1 cellular context compared by ENCODE assay signal in the genomic region with DNA sequence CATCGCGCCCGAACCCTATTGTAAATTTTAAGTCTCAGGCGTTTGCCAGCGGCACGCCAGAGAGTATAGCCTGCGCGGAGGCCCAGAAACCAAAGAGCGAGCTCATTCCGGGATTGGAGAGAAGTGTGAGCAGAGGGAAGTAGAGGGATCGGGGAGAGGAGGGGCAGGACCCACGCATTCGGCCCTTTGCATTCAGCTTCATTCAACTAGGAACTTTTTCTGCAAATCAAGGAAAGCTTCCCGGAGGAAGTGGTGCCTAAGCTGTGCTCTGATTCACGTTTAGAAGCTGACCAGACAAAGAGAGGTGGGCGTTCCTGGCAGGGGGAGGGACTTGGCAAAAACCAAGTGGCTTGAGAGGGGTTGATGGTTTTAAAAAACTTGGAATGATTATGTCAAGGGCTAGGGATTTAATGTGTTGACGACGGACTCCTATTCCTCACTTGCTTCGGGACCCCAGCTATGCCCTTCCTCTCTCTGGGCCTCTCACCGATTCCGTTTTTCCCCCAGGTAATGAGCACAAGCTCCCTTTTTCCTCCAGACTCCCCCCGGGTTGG.
A peak's percentile ranks its signal among the peaks of the same experiment; 100 is the strongest.
TF ChIP-seq lines count a peak whose summit lies in the region.

No MANE protein-coding gene starts in this region.

TF ChIP-seq in GM12878, 131 proteins besides CTCF, POLR2A, EP300 and RAD21 (continues in another document):
- no peak for TF ChIP-seq TCF3 (IDR thresholded peaks at IDR 0.05; ENCODE audit: borderline replicate concordance, insufficient read depth, low read depth, low read length)
- TF ChIP-seq, protein P1, sequence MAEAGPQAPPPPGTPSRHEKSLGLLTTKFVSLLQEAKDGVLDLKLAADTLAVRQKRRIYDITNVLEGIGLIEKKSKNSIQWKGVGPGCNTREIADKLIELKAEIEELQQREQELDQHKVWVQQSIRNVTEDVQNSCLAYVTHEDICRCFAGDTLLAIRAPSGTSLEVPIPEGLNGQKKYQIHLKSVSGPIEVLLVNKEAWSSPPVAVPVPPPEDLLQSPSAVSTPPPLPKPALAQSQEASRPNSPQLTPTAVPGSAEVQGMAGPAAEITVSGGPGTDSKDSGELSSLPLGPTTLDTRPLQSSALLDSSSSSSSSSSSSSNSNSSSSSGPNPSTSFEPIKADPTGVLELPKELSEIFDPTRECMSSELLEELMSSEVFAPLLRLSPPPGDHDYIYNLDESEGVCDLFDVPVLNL (IDR thresholded peaks at IDR 0.05; ENCODE audit: low read depth, low read length) = peak; percentile 17; the same call in 1 of the 2 replicates
- peak; percentile 93 for TF ChIP-seq SMAD5 (IDR thresholded peaks at IDR 0.05; ENCODE audit: low read depth)
- TF ChIP-seq IKZF2 (IDR thresholded peaks at IDR 0.05) = peak; percentile 94 to 98
- peak; percentile 96 to 97 for TF ChIP-seq BHLHE40 (IDR thresholded peaks at IDR 0.05; ENCODE audit: borderline replicate concordance in 1 of 2, low read depth in 2 of 2, low read length in 1 of 2)
- TF ChIP-seq ZNF622 (IDR thresholded peaks at IDR 0.05) = no peak
- no peak for TF ChIP-seq JUNB (IDR thresholded peaks at IDR 0.05)
- peak; percentile 57 for TF ChIP-seq MTA2 (IDR thresholded peaks at IDR 0.05; ENCODE audit: low read depth)
- TF ChIP-seq SIN3A (IDR thresholded peaks at IDR 0.05; ENCODE audit: low read depth, low read length) = peak; percentile 33; the same call in 1 of the 2 replicates
- TF ChIP-seq LARP7 (IDR thresholded peaks at IDR 0.05) = peak; percentile 41; the same call in 1 of the 2 replicates
- TF ChIP-seq, protein P2, sequence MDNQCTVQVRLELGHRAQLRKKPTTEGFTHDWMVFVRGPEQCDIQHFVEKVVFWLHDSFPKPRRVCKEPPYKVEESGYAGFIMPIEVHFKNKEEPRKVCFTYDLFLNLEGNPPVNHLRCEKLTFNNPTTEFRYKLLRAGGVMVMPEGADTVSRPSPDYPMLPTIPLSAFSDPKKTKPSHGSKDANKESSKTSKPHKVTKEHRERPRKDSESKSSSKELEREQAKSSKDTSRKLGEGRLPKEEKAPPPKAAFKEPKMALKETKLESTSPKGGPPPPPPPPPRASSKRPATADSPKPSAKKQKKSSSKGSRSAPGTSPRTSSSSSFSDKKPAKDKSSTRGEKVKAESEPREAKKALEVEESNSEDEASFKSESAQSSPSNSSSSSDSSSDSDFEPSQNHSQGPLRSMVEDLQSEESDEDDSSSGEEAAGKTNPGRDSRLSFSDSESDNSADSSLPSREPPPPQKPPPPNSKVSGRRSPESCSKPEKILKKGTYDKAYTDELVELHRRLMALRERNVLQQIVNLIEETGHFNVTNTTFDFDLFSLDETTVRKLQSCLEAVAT (IDR thresholded peaks at IDR 0.05) = peak; percentile 89
- TF ChIP-seq FOS (IDR thresholded peaks at IDR 0.05; ENCODE audit: borderline replicate concordance, extremely low read depth, insufficient read length) = no peak
- no peak for TF ChIP-seq BMI1 (IDR thresholded peaks at IDR 0.05; ENCODE audit: borderline replicate concordance)
- TF ChIP-seq CBX5 (IDR thresholded peaks at IDR 0.05; ENCODE audit: low read depth) = no peak
- TF ChIP-seq RAD51 (IDR thresholded peaks at IDR 0.05) = peak; percentile 30; the same call in 1 of the 2 replicates
- TF ChIP-seq SREBF1 (IDR thresholded peaks at IDR 0.05; ENCODE audit: low read length) = peak; percentile 99
- no peak for TF ChIP-seq EZH2 (IDR thresholded peaks at IDR 0.05; ENCODE audit: borderline replicate concordance, control insufficient read depth, low read depth, low read length)
- peak; percentile 93 for TF ChIP-seq IKZF1 (conservative IDR thresholded peaks at IDR 0.05)
- no peak for TF ChIP-seq TCF7 (IDR thresholded peaks at IDR 0.05; ENCODE audit: borderline replicate concordance)
- TF ChIP-seq, protein P3, sequence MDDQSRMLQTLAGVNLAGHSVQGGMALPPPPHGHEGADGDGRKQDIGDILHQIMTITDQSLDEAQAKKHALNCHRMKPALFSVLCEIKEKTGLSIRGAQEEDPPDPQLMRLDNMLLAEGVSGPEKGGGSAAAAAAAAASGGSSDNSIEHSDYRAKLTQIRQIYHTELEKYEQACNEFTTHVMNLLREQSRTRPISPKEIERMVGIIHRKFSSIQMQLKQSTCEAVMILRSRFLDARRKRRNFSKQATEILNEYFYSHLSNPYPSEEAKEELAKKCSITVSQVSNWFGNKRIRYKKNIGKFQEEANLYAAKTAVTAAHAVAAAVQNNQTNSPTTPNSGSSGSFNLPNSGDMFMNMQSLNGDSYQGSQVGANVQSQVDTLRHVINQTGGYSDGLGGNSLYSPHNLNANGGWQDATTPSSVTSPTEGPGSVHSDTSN (IDR thresholded peaks at IDR 0.05; ENCODE audit: insufficient replicate concordance, low read depth, low read length) = peak; percentile 8
- peak; percentile 99 for TF ChIP-seq FOXK2 (IDR thresholded peaks at IDR 0.05)
- TF ChIP-seq, protein P4, sequence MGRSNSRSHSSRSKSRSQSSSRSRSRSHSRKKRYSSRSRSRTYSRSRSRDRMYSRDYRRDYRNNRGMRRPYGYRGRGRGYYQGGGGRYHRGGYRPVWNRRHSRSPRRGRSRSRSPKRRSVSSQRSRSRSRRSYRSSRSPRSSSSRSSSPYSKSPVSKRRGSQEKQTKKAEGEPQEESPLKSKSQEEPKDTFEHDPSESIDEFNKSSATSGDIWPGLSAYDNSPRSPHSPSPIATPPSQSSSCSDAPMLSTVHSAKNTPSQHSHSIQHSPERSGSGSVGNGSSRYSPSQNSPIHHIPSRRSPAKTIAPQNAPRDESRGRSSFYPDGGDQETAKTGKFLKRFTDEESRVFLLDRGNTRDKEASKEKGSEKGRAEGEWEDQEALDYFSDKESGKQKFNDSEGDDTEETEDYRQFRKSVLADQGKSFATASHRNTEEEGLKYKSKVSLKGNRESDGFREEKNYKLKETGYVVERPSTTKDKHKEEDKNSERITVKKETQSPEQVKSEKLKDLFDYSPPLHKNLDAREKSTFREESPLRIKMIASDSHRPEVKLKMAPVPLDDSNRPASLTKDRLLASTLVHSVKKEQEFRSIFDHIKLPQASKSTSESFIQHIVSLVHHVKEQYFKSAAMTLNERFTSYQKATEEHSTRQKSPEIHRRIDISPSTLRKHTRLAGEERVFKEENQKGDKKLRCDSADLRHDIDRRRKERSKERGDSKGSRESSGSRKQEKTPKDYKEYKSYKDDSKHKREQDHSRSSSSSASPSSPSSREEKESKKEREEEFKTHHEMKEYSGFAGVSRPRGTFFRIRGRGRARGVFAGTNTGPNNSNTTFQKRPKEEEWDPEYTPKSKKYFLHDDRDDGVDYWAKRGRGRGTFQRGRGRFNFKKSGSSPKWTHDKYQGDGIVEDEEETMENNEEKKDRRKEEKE (IDR thresholded peaks at IDR 0.05) = peak; percentile 96
- no peak for TF ChIP-seq HDGF (IDR thresholded peaks at IDR 0.05)
- peak; percentile 98 for TF ChIP-seq CHD1 (IDR thresholded peaks at IDR 0.05; ENCODE audit: low read depth, low read length)
- TF ChIP-seq ATF7 (IDR thresholded peaks at IDR 0.05; ENCODE audit: low read depth) = peak; percentile 100
- TF ChIP-seq RUNX3 (IDR thresholded peaks at IDR 0.05; ENCODE audit: low read length) = peak; percentile 42; the same call in 1 of the 2 replicates
- TF ChIP-seq NR2F1 (conservative IDR thresholded peaks at IDR 0.05) = no peak; the same call in 1 of the 2 replicates
- TF ChIP-seq NRF1 (conservative IDR thresholded peaks at IDR 0.05; ENCODE audit: low read depth, low read length) = no peak
- TF ChIP-seq, protein P5, sequence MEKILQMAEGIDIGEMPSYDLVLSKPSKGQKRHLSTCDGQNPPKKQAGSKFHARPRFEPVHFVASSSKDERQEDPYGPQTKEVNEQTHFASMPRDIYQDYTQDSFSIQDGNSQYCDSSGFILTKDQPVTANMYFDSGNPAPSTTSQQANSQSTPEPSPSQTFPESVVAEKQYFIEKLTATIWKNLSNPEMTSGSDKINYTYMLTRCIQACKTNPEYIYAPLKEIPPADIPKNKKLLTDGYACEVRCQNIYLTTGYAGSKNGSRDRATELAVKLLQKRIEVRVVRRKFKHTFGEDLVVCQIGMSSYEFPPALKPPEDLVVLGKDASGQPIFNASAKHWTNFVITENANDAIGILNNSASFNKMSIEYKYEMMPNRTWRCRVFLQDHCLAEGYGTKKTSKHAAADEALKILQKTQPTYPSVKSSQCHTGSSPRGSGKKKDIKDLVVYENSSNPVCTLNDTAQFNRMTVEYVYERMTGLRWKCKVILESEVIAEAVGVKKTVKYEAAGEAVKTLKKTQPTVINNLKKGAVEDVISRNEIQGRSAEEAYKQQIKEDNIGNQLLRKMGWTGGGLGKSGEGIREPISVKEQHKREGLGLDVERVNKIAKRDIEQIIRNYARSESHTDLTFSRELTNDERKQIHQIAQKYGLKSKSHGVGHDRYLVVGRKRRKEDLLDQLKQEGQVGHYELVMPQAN (conservative IDR thresholded peaks at IDR 0.05) = peak; percentile 80
- no peak; the same call in 1 of the 2 replicates for TF ChIP-seq ESRRA (IDR thresholded peaks at IDR 0.05; ENCODE audit: low read length)
- TF ChIP-seq RCOR1 (conservative IDR thresholded peaks at IDR 0.05; ENCODE audit: low read depth, low read length) = no peak
- TF ChIP-seq POU2F2 (IDR thresholded peaks at IDR 0.05; ENCODE audit: borderline replicate concordance, low read depth, low read length) = peak; percentile 50; the same call in 1 of the 3 replicates
- TF ChIP-seq POLR2AphosphoS5 (IDR thresholded peaks at IDR 0.05; ENCODE audit: low read length) = peak; percentile 99
- TF ChIP-seq JUND (IDR thresholded peaks at IDR 0.05; ENCODE audit: low read depth, low read length) = peak; percentile 98
- TF ChIP-seq, protein P6, sequence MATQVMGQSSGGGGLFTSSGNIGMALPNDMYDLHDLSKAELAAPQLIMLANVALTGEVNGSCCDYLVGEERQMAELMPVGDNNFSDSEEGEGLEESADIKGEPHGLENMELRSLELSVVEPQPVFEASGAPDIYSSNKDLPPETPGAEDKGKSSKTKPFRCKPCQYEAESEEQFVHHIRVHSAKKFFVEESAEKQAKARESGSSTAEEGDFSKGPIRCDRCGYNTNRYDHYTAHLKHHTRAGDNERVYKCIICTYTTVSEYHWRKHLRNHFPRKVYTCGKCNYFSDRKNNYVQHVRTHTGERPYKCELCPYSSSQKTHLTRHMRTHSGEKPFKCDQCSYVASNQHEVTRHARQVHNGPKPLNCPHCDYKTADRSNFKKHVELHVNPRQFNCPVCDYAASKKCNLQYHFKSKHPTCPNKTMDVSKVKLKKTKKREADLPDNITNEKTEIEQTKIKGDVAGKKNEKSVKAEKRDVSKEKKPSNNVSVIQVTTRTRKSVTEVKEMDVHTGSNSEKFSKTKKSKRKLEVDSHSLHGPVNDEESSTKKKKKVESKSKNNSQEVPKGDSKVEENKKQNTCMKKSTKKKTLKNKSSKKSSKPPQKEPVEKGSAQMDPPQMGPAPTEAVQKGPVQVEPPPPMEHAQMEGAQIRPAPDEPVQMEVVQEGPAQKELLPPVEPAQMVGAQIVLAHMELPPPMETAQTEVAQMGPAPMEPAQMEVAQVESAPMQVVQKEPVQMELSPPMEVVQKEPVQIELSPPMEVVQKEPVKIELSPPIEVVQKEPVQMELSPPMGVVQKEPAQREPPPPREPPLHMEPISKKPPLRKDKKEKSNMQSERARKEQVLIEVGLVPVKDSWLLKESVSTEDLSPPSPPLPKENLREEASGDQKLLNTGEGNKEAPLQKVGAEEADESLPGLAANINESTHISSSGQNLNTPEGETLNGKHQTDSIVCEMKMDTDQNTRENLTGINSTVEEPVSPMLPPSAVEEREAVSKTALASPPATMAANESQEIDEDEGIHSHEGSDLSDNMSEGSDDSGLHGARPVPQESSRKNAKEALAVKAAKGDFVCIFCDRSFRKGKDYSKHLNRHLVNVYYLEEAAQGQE (IDR thresholded peaks at IDR 0.05; ENCODE audit: low read depth, low read length) = no peak
- TF ChIP-seq, protein P7, sequence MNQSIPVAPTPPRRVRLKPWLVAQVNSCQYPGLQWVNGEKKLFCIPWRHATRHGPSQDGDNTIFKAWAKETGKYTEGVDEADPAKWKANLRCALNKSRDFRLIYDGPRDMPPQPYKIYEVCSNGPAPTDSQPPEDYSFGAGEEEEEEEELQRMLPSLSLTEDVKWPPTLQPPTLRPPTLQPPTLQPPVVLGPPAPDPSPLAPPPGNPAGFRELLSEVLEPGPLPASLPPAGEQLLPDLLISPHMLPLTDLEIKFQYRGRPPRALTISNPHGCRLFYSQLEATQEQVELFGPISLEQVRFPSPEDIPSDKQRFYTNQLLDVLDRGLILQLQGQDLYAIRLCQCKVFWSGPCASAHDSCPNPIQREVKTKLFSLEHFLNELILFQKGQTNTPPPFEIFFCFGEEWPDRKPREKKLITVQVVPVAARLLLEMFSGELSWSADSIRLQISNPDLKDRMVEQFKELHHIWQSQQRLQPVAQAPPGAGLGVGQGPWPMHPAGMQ (IDR thresholded peaks at IDR 0.05; ENCODE audit: borderline replicate concordance) = no peak
- TF ChIP-seq IRF4 (IDR thresholded peaks at IDR 0.05; ENCODE audit: low read depth, low read length) = no peak
- no peak for TF ChIP-seq NFYA (IDR thresholded peaks at IDR 0.05; ENCODE audit: borderline replicate concordance, low read depth, low read length)
- 0 out of 2 replicates have a peak, but pooled peaks have one; percentile 23 for TF ChIP-seq NFIC (IDR thresholded peaks at IDR 0.05; ENCODE audit: low read depth, low read length)
- no peak for TF ChIP-seq EED (IDR thresholded peaks at IDR 0.05; ENCODE audit: low read depth)
- TF ChIP-seq ZBED1 (IDR thresholded peaks at IDR 0.05; ENCODE audit: borderline replicate concordance) = 0 out of 2 replicates have a peak, but pooled peaks have one; percentile 22
- TF ChIP-seq, protein P8, sequence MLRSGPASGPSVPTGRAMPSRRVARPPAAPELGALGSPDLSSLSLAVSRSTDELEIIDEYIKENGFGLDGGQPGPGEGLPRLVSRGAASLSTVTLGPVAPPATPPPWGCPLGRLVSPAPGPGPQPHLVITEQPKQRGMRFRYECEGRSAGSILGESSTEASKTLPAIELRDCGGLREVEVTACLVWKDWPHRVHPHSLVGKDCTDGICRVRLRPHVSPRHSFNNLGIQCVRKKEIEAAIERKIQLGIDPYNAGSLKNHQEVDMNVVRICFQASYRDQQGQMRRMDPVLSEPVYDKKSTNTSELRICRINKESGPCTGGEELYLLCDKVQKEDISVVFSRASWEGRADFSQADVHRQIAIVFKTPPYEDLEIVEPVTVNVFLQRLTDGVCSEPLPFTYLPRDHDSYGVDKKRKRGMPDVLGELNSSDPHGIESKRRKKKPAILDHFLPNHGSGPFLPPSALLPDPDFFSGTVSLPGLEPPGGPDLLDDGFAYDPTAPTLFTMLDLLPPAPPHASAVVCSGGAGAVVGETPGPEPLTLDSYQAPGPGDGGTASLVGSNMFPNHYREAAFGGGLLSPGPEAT (IDR thresholded peaks at IDR 0.05; ENCODE audit: low read depth) = peak; percentile 96
- peak; percentile 82; the same call in 1 of the 2 replicates for TF ChIP-seq RB1 (IDR thresholded peaks at IDR 0.05; ENCODE audit: borderline replicate concordance)
- no peak; the same call in 1 of the 2 replicates for TF ChIP-seq DPF2 (IDR thresholded peaks at IDR 0.05)
- no peak for TF ChIP-seq SMC3 (IDR thresholded peaks at IDR 0.05; ENCODE audit: borderline replicate concordance, low read length)
- TF ChIP-seq HDAC2 (IDR thresholded peaks at IDR 0.05) = no peak
- TF ChIP-seq SUPT20H (IDR thresholded peaks at IDR 0.05; ENCODE audit: borderline replicate concordance, control insufficient read depth, low read depth, low read length) = no peak
- peak; percentile 95 for TF ChIP-seq STAT1 (conservative IDR thresholded peaks at IDR 0.05)
